Comparison of ENCODE assay signal across 1 cellular context in the genomic region with DNA sequence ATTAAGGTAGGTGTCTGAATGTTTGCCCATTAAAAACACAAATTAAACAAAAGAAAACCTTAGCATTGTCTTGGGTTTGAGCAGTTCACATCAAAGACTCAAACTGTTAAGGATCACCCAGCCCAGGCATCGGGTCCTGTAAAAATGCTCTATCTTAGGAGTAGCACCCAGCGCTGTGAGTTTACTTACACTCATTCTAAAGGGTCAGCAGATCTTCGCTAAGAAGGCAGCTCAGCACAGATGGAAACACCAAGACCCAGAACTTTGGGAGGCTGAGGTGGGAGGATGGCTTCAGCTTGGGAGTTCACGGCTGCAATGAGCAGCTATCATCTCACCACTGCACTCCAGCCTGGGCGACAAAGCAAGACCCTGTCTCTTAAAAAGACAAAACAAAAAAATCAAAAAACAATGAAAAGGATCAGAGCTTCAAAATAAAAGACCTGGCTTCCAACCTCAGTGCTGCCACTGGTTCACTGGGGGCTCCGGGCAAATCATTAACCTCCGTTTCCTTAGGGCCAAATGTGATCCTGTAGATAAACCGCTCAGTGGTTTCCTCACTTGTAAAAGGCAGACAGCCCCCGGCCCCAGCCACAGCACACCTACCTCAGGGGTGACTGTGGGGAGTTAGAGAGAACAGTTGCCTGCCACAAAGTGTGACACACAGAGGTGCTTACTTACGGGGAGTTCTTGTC.
TF ChIP-seq lines count a peak whose summit lies in the region.

No MANE protein-coding gene starts in this region.

TF ChIP-seq in GM23338, 12 proteins besides CTCF, POLR2A, EP300 and RAD21 (continued from another document):
- TF ChIP-seq EZH2 (IDR thresholded peaks at IDR 0.05; ENCODE audit: low read depth, unreplicated experiment) (no peak), POLR2AphosphoS5 (IDR thresholded peaks at IDR 0.05; ENCODE audit: low read depth) (no peak), NANOG (IDR thresholded peaks at IDR 0.05; ENCODE audit: borderline replicate concordance) (no peak), ZNF114 (CRISPR knock-in tag; IDR thresholded peaks at IDR 0.05) (no peak)
